ENCODE assay signal across 1 cellular context in the genomic region with DNA sequence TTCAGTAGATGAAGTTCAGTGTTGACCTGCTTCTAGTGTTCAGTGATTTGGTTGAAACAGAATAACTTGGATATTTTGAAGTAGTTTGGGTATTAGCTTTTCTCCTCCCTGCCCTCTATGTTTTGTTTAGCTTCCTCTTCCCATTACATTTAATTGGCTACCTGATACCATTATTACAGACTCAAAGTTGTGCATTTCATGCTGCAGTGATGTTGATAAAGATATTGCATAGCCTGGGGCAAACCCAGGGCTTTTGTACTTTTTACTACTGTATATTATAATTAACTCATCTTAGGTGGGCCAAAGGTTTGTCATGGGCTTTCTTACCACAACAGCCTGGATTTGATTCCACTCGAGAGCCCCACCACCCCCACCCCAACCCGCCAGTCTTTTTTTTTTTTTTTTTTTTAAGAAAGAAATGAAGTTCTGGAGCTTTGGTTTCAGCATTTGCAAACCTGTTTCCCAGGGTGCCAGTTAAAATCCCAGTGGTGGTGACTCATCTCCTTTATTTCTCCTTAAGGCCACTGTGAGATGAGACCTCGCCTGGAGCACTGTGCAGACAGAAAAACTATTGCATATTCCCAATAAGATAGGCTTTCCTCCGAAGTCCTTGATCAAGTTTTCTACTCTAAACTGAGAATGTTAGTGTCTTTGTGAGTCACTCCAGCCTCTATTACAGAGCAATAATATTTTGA.
TF ChIP-seq lines count a peak whose summit lies in the region.

No MANE protein-coding gene starts in this region.

TF ChIP-seq in HEK293, 187 proteins besides CTCF, POLR2A, EP300 and RAD21 (continued from another document and continues in another):
- TF ChIP-seq, protein P1, sequence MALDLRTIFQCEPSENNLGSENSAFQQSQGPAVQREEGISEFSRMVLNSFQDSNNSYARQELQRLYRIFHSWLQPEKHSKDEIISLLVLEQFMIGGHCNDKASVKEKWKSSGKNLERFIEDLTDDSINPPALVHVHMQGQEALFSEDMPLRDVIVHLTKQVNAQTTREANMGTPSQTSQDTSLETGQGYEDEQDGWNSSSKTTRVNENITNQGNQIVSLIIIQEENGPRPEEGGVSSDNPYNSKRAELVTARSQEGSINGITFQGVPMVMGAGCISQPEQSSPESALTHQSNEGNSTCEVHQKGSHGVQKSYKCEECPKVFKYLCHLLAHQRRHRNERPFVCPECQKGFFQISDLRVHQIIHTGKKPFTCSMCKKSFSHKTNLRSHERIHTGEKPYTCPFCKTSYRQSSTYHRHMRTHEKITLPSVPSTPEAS (tag by site-specific recombination; IDR thresholded peaks at IDR 0.05), result no peak; the same call in 1 of the 2 replicates
- no peak for TF ChIP-seq ZNF19 (tag by site-specific recombination; IDR thresholded peaks at IDR 0.05; ENCODE audit: low read depth)
- TF ChIP-seq ZNF555 (tag by site-specific recombination; conservative IDR thresholded peaks at IDR 0.05), result no peak
- TF ChIP-seq KLF1 (tag by site-specific recombination; IDR thresholded peaks at IDR 0.05), result peak; percentile 33; the same call in 1 of the 2 replicates
- TF ChIP-seq ZBTB1 (tag by site-specific recombination; IDR thresholded peaks at IDR 0.05), result no peak
- TF ChIP-seq, protein P2, sequence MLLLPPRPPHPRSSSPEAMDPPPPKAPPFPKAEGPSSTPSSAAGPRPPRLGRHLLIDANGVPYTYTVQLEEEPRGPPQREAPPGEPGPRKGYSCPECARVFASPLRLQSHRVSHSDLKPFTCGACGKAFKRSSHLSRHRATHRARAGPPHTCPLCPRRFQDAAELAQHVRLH (tag by site-specific recombination; IDR thresholded peaks at IDR 0.05), result 0 out of 2 replicates have a peak, but pooled peaks have one; percentile 27
- TF ChIP-seq ZXDB (tag by site-specific recombination; IDR thresholded peaks at IDR 0.05), result peak; percentile 71; the same call in 1 of the 2 replicates
- TF ChIP-seq, protein P3, sequence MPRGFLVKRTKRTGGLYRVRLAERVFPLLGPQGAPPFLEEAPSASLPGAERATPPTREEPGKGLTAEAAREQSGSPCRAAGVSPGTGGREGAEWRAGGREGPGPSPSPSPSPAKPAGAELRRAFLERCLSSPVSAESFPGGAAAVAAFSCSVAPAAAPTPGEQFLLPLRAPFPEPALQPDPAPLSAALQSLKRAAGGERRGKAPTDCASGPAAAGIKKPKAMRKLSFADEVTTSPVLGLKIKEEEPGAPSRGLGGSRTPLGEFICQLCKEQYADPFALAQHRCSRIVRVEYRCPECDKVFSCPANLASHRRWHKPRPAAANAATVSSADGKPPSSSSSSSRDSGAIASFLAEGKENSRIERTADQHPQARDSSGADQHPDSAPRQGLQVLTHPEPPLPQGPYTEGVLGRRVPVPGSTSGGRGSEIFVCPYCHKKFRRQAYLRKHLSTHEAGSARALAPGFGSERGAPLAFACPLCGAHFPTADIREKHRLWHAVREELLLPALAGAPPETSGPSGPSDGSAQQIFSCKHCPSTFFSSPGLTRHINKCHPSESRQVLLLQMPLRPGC (tag by site-specific recombination; IDR thresholded peaks at IDR 0.05), result 0 out of 2 replicates have a peak, but pooled peaks have one; percentile 40
- TF ChIP-seq KLF7 (tag by site-specific recombination; IDR thresholded peaks at IDR 0.05; ENCODE audit: borderline replicate concordance), result 0 out of 2 replicates have a peak, but pooled peaks have one; percentile 27
- TF ChIP-seq ZNF626 (tag by site-specific recombination; IDR thresholded peaks at IDR 0.05), result no peak
- no peak for TF ChIP-seq ZNF350 (tag by site-specific recombination; IDR thresholded peaks at IDR 0.05)
- TF ChIP-seq SCRT2 (tag by site-specific recombination; IDR thresholded peaks at IDR 0.05), result peak; percentile 15; the same call in 1 of the 2 replicates
- peak; percentile 42 for TF ChIP-seq KLF8 (tag by site-specific recombination; IDR thresholded peaks at IDR 0.05)
- TF ChIP-seq ZBTB17 (tag by site-specific recombination; IDR thresholded peaks at IDR 0.05), result peak; percentile 67
- TF ChIP-seq ZNF416 (tag by site-specific recombination; IDR thresholded peaks at IDR 0.05), result no peak
- TF ChIP-seq ZNF24 (tag by site-specific recombination; IDR thresholded peaks at IDR 0.05), result peak; percentile 64; the same call in 1 of the 2 replicates
- TF ChIP-seq, protein P4, sequence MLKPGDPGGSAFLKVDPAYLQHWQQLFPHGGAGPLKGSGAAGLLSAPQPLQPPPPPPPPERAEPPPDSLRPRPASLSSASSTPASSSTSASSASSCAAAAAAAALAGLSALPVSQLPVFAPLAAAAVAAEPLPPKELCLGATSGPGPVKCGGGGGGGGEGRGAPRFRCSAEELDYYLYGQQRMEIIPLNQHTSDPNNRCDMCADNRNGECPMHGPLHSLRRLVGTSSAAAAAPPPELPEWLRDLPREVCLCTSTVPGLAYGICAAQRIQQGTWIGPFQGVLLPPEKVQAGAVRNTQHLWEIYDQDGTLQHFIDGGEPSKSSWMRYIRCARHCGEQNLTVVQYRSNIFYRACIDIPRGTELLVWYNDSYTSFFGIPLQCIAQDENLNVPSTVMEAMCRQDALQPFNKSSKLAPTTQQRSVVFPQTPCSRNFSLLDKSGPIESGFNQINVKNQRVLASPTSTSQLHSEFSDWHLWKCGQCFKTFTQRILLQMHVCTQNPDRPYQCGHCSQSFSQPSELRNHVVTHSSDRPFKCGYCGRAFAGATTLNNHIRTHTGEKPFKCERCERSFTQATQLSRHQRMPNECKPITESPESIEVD (tag by site-specific recombination; IDR thresholded peaks at IDR 0.05), result peak; percentile 76
- TF ChIP-seq, protein P5, sequence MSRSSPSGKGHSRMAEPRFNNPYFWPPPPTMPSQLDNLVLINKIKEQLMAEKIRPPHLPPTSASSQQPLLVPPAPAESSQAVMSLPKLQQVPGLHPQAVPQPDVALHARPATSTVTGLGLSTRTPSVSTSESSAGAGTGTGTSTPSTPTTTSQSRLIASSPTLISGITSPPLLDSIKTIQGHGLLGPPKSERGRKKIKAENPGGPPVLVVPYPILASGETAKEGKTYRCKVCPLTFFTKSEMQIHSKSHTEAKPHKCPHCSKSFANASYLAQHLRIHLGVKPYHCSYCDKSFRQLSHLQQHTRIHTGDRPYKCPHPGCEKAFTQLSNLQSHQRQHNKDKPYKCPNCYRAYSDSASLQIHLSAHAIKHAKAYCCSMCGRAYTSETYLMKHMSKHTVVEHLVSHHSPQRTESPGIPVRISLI (tag by site-specific recombination; IDR thresholded peaks at IDR 0.05), result peak; percentile 60; the same call in 1 of the 2 replicates
- no peak for TF ChIP-seq SP2 (tag by site-specific recombination; IDR thresholded peaks at IDR 0.05)
- peak; percentile 53; the same call in 1 of the 2 replicates for TF ChIP-seq BCL11B (tag by site-specific recombination; IDR thresholded peaks at IDR 0.05; ENCODE audit: low read depth)
- TF ChIP-seq KLF16 (tag by site-specific recombination; IDR thresholded peaks at IDR 0.05), result 0 out of 2 replicates have a peak, but pooled peaks have one; percentile 33
- TF ChIP-seq ZFHX2 (tag by site-specific recombination; conservative IDR thresholded peaks at IDR 0.05), result no peak
- TF ChIP-seq FEZF1 (tag by site-specific recombination; IDR thresholded peaks at IDR 0.05), result peak; percentile 97
- TF ChIP-seq ZSCAN30 (tag by site-specific recombination; IDR thresholded peaks at IDR 0.05), result peak; percentile 47; the same call in 1 of the 2 replicates
- 0 out of 2 replicates have a peak, but pooled peaks have one; percentile 46 for TF ChIP-seq ZNF391 (tag by site-specific recombination; IDR thresholded peaks at IDR 0.05; ENCODE audit: borderline replicate concordance, low read depth)
- TF ChIP-seq ZSCAN23 (tag by site-specific recombination; IDR thresholded peaks at IDR 0.05), result no peak
- no peak for TF ChIP-seq ZNF157 (tag by site-specific recombination; IDR thresholded peaks at IDR 0.05)
- TF ChIP-seq HOXD13 (CRISPR knock-in tag; IDR thresholded peaks at IDR 0.05; ENCODE audit: borderline replicate concordance), result peak; percentile 55; the same call in 1 of the 2 replicates
- TF ChIP-seq ZNF23 (tag by site-specific recombination; IDR thresholded peaks at IDR 0.05; ENCODE audit: borderline replicate concordance), result no peak
- TF ChIP-seq, protein P6, sequence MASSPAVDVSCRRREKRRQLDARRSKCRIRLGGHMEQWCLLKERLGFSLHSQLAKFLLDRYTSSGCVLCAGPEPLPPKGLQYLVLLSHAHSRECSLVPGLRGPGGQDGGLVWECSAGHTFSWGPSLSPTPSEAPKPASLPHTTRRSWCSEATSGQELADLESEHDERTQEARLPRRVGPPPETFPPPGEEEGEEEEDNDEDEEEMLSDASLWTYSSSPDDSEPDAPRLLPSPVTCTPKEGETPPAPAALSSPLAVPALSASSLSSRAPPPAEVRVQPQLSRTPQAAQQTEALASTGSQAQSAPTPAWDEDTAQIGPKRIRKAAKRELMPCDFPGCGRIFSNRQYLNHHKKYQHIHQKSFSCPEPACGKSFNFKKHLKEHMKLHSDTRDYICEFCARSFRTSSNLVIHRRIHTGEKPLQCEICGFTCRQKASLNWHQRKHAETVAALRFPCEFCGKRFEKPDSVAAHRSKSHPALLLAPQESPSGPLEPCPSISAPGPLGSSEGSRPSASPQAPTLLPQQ (tag by site-specific recombination; IDR thresholded peaks at IDR 0.05), result peak; percentile 83
- no peak for TF ChIP-seq ZNF324 (tag by site-specific recombination; IDR thresholded peaks at IDR 0.05)
- TF ChIP-seq, protein P7, sequence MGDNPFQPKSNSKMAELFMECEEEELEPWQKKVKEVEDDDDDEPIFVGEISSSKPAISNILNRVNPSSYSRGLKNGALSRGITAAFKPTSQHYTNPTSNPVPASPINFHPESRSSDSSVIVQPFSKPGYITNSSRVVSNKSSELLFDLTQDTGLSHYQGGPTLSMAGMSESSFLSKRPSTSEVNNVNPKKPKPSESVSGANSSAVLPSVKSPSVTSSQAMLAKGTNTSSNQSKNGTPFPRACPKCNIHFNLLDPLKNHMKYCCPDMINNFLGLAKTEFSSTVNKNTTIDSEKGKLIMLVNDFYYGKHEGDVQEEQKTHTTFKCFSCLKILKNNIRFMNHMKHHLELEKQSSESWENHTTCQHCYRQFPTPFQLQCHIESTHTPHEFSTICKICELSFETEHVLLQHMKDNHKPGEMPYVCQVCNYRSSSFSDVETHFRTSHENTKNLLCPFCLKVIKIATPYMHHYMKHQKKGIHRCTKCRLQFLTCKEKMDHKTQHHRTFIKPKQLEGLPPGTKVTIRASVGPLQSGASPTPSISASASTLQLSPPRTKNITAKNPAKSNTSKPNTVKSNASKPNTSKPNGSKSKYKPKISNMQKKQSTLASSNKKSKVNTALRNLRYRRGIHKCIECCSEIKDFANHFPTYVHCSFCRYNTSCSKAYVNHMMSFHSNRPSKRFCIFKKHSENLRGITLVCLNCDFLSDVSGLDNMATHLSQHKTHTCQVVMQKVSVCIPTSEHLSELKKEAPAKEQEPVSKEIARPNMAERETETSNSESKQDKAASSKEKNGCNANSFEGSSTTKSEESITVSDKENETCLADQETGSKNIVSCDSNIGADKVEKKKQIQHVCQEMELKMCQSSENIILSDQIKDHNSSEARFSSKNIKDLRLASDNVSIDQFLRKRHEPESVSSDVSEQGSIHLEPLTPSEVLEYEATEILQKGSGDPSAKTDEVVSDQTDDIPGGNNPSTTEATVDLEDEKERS (tag by site-specific recombination; IDR thresholded peaks at IDR 0.05), result no peak
- TF ChIP-seq, protein P8, sequence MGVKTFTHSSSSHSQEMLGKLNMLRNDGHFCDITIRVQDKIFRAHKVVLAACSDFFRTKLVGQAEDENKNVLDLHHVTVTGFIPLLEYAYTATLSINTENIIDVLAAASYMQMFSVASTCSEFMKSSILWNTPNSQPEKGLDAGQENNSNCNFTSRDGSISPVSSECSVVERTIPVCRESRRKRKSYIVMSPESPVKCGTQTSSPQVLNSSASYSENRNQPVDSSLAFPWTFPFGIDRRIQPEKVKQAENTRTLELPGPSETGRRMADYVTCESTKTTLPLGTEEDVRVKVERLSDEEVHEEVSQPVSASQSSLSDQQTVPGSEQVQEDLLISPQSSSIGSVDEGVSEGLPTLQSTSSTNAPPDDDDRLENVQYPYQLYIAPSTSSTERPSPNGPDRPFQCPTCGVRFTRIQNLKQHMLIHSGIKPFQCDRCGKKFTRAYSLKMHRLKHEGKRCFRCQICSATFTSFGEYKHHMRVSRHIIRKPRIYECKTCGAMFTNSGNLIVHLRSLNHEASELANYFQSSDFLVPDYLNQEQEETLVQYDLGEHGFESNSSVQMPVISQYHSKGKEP (tag by site-specific recombination; IDR thresholded peaks at IDR 0.05), result peak; percentile 100
- TF ChIP-seq ZNF596 (tag by site-specific recombination; IDR thresholded peaks at IDR 0.05), result no peak
- TF ChIP-seq, protein P9, sequence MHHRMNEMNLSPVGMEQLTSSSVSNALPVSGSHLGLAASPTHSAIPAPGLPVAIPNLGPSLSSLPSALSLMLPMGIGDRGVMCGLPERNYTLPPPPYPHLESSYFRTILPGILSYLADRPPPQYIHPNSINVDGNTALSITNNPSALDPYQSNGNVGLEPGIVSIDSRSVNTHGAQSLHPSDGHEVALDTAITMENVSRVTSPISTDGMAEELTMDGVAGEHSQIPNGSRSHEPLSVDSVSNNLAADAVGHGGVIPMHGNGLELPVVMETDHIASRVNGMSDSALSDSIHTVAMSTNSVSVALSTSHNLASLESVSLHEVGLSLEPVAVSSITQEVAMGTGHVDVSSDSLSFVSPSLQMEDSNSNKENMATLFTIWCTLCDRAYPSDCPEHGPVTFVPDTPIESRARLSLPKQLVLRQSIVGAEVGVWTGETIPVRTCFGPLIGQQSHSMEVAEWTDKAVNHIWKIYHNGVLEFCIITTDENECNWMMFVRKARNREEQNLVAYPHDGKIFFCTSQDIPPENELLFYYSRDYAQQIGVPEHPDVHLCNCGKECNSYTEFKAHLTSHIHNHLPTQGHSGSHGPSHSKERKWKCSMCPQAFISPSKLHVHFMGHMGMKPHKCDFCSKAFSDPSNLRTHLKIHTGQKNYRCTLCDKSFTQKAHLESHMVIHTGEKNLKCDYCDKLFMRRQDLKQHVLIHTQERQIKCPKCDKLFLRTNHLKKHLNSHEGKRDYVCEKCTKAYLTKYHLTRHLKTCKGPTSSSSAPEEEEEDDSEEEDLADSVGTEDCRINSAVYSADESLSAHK (tag by site-specific recombination; IDR thresholded peaks at IDR 0.05), result peak; percentile 84
- TF ChIP-seq BCL11A (tag by site-specific recombination; IDR thresholded peaks at IDR 0.05; ENCODE audit: low read depth), result 0 out of 2 replicates have a peak, but pooled peaks have one; percentile 23
- no peak for TF ChIP-seq ZNF624 (tag by site-specific recombination; IDR thresholded peaks at IDR 0.05)
- TF ChIP-seq IKZF3 (tag by site-specific recombination; IDR thresholded peaks at IDR 0.05), result peak; percentile 83
- peak; percentile 98 for TF ChIP-seq SP7 (tag by site-specific recombination; IDR thresholded peaks at IDR 0.05)
- TF ChIP-seq ZFP69B (tag by site-specific recombination; IDR thresholded peaks at IDR 0.05), result no peak
- peak; percentile 41; the same call in 1 of the 2 replicates for TF ChIP-seq ZNF2 (tag by site-specific recombination; IDR thresholded peaks at IDR 0.05)
- TF ChIP-seq ZNF248 (tag by site-specific recombination; IDR thresholded peaks at IDR 0.05), result no peak
- TF ChIP-seq TRIM28 (IDR thresholded peaks at IDR 0.05; ENCODE audit: borderline replicate concordance, low read length), result no peak
